ENCODE assay signal across 30 cellular contexts in the genomic region with DNA sequence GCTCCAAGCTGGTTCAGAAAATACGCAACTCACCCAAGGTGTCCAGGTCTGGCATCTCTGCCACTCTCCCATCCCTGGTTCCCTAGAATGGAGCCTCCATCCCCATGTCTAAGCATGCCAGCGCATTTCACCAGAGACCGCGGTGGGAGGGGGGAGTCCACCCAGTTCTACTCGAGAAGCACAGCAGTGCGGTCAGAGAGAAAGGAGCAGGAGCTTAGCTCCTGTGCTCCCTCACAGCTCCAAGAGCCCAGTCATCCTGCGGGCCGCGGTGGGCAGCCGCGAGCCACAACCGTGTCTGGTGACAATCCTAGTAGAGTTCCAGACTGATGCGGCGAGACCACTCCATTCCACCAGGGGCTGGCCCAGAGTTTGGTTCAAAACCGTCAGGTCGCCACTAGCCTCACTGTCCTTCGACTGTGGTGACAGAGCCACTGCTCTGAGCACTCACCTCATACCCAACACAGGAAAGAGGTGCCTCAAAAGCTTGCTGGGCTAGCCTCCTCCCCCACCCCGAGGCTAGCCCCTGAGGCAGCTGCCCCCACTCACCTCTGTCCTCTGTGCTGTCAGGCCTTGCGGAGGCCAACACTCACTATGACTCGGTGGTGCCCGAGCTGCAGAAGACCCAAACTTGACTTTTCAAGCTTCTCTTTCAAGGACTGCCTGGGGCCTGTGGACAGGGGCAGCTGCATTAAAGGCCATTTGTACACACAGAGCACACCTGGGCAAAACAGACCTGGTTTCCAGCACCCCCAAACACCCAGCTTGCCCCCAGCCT.
DNase-seq lines count a peak whose midpoint lies in the region; FAIRE-seq and TF ChIP-seq lines count a peak whose summit lies in the region.
"Had no signal": no experiment of that assay in that cellular context is flagged by ENCODE, and none has a peak within 500 bp of the region (broad histone marks: within the 10 kb centered on the region; RNA-seq: fewer than 3 reads in every experiment).

No MANE protein-coding gene starts in this region.

- POLR2A ChIA-PET in HEK293 (lab: Yijun Ruan, JAX) = no interaction called here

- no peak for TF ChIP-seq CTCF in BE2C (IDR thresholded peaks at IDR 0.05; ENCODE audit: low read depth, low read length)
- TF ChIP-seq CTCF in HEK293 (tag by site-specific recombination; IDR thresholded peaks at IDR 0.05) = no peak
- no peak for TF ChIP-seq CTCF in kidney (IDR thresholded peaks at IDR 0.05; ENCODE audit: borderline replicate concordance, extremely low read depth, insufficient read depth)
- TF ChIP-seq CTCF in osteoblast (IDR thresholded peaks at IDR 0.05; ENCODE audit: extremely low read depth, low read depth, low read length) = no peak
- no peak for TF ChIP-seq CTCF in ascending aorta (IDR thresholded peaks at IDR 0.05)

- H3K79me2 ChIP-seq in osteoblast (ENCODE audit: insufficient read depth, low read length) = no peaks in the 10 kb centered on the region

- H3K27ac ChIP-seq in HEK293 (ENCODE audit: extremely low read depth, low read depth, low read length) (no peak overlapping the region), kidney (ENCODE audit: low read depth in 2 of 2, low read length in 2 of 2) (no peak overlapping the region), osteoblast (ENCODE audit: low read depth, low read length) (no peak overlapping the region), ascending aorta (no peak overlapping the region)
- H3K27ac ChIP-seq: coronary artery, HL-60, KMS-11, parathyroid adenoma had no signal

- DNase-seq in BE2C (peak; percentile 13), kidney (peak; percentile 56), osteoblast (ENCODE audit: insufficient read length, low spot score, missing footprints) (peak; percentile 78), anterior cingulate cortex (lab: John Stamatoyannopoulos, UW) (no peak), ascending aorta (ENCODE audit: low spot score in 2 of 2) (no peak), hippocampal formation (lab: John Stamatoyannopoulos, UW) (no peak), NCI-H1105 treated with DMSO at 0.1 percent for 48 hours (lab: John Stamatoyannopoulos, UW) (no peak)
- DNase-seq: activated CD4-positive, alpha-beta memory T cell treated with anti-CD3 and anti-CD28 coated beads for 36 hours; activated CD8-positive, alpha-beta memory T cell treated with anti-CD3 and anti-CD28 coated beads, Interleukin-2, amount 50 U/mL, for 4 hours; activated naive CD4-positive, alpha-beta T cell treated with anti-CD3 and anti-CD28 coated beads, Interleukin-2, amount 10 ng/mL, durations not matched to agents 7 days and 5 days; DMS53; effector memory CD8-positive, alpha-beta T cell; erythroblast; HCEC 1CT; MG63; NCI-H1105; NCI-H187 treated with DMSO at 0.1 percent for 48 hours; NCI-H2171; NCI-H524; nephron progenitor cell; NK-92 treated with Interleukin-12 subunit alpha and Interleukin-12 subunit beta, amount 100 ng/mL, for 24 hours; SK-N-SH; stimulated activated CD4-positive, alpha-beta T cell treated with anti-CD3 and anti-CD28 coated beads, Interleukin-4, amount 100 ng/mL, for 24 hours had no signal

- CTCF ChIA-PET in HEK293 (lab: Yijun Ruan, JAX) = interaction anchor here (0.6 kb wide), 3 partner anchors 9 to 414 kb away, joined by 3 to 4 read pairs (median 3); a partner anchor contains a TSS

- H3K9me3 ChIP-seq in BE2C = no peaks in the 10 kb centered on the region
- no peaks in the 10 kb centered on the region for H3K9me3 ChIP-seq in HEK293 (ENCODE audit: control insufficient read depth, insufficient read depth, low read depth, low read length)
- H3K9me3 ChIP-seq in kidney (ENCODE audit: control insufficient read depth in 1 of 2, low read length in 2 of 2) = no peaks in the 10 kb centered on the region
- H3K9me3 ChIP-seq in osteoblast (ENCODE audit: low read depth, low read length) = no peaks in the 10 kb centered on the region
- no peaks in the 10 kb centered on the region for H3K9me3 ChIP-seq in ascending aorta
- H3K9me3 ChIP-seq: MG63, SK-N-SH had no signal

- FAIRE-seq in kidney (lab: Jason Lieb, UNC) = no peak
- FAIRE-seq: keratinocyte had no signal

- no peak overlapping the region for H3K4me3 ChIP-seq in BE2C (ENCODE audit: low read depth, low read length)
- no peak overlapping the region for H3K4me3 ChIP-seq in HEK293 (ENCODE audit: low read depth, low read length)
- H3K4me3 ChIP-seq in kidney (ENCODE audit: low read length in 2 of 2) = no peak overlapping the region
- no peak overlapping the region for H3K4me3 ChIP-seq in osteoblast (ENCODE audit: insufficient read depth, low read length)
- no peak overlapping the region for H3K4me3 ChIP-seq in ascending aorta
- H3K4me3 ChIP-seq: cardiac muscle cell, coronary artery, MG63 had no signal

- intact Hi-C loops in kidney (cut with DNase I) = no loop called here
- intact Hi-C loops in ascending aorta (cut with DNase I) = no loop called here

- no peak overlapping the region for H3K4me2 ChIP-seq in osteoblast (ENCODE audit: insufficient read depth, low read length)
- H3K4me2 ChIP-seq: KMS-11, SK-N-SH had no signal

- H3K9ac ChIP-seq in kidney (ENCODE audit: low read length in 2 of 2) = no peak overlapping the region
- H3K9ac ChIP-seq: KMS-11, parathyroid adenoma, SK-N-SH had no signal

- no peaks in the 10 kb centered on the region for H3K27me3 ChIP-seq in BE2C
- no peaks in the 10 kb centered on the region for H3K27me3 ChIP-seq in osteoblast (ENCODE audit: insufficient read depth, low read length)
- no peaks in the 10 kb centered on the region for H3K27me3 ChIP-seq in ascending aorta
- H3K27me3 ChIP-seq: cardiac muscle cell, MG63 had no signal

- H3K36me3 ChIP-seq in BE2C (no peaks in the 10 kb centered on the region), HEK293 (ENCODE audit: control insufficient read depth in 2 of 2, insufficient read depth in 1 of 2, low read length in 2 of 2) (no peaks in the 10 kb centered on the region), kidney (ENCODE audit: control insufficient read depth in 1 of 2, insufficient read depth in 2 of 2, low read length in 2 of 2) (no peaks in the 10 kb centered on the region), osteoblast (ENCODE audit: insufficient read depth, low read length) (no peaks in the 10 kb centered on the region), ascending aorta (no peaks in the 10 kb centered on the region)
- H3K36me3 ChIP-seq: cardiac muscle cell, MG63 had no signal

- no peak overlapping the region for H2AFZ ChIP-seq in osteoblast (ENCODE audit: low read length)
- H2AFZ ChIP-seq: parathyroid adenoma had no signal

- H4K20me1 ChIP-seq in osteoblast (ENCODE audit: insufficient read depth, low read length) = no peaks in the 10 kb centered on the region

- H3K4me1 ChIP-seq in BE2C (peaks cover 6% of the 10 kb centered on the region; the same call in 1 of the 2 replicates), HEK293 (ENCODE audit: control insufficient read depth, insufficient read depth, low read length) (peaks cover 18% of the 10 kb centered on the region), kidney (ENCODE audit: control insufficient read depth in 1 of 2, insufficient read depth in 1 of 2, low read depth in 1 of 2, low read length in 2 of 2) (peaks cover 16 to 17% of the 10 kb centered on the region in 2 donors), osteoblast (ENCODE audit: insufficient read depth, low read length) (no peaks in the 10 kb centered on the region), ascending aorta (no peaks in the 10 kb centered on the region)

TF ChIP-seq in HEK293, 187 proteins besides CTCF, POLR2A, EP300 and RAD21:
- TF ChIP-seq ZNF48 (tag by site-specific recombination; IDR thresholded peaks at IDR 0.05) (no peak), SCRT1 (tag by site-specific recombination; IDR thresholded peaks at IDR 0.05; ENCODE audit: borderline replicate concordance) (no peak), ZNF133 (tag by site-specific recombination; IDR thresholded peaks at IDR 0.05) (no peak), ZNF623 (tag by site-specific recombination; IDR thresholded peaks at IDR 0.05) (no peak), ZNF610 (tag by site-specific recombination; IDR thresholded peaks at IDR 0.05; ENCODE audit: borderline replicate concordance) (no peak), KLF8 (tag by site-specific recombination; IDR thresholded peaks at IDR 0.05) (no peak), ZNF600 (tag by site-specific recombination; IDR thresholded peaks at IDR 0.05) (peak; percentile 24; the same call in 1 of the 2 replicates)
- TF ChIP-seq, protein P1, sequence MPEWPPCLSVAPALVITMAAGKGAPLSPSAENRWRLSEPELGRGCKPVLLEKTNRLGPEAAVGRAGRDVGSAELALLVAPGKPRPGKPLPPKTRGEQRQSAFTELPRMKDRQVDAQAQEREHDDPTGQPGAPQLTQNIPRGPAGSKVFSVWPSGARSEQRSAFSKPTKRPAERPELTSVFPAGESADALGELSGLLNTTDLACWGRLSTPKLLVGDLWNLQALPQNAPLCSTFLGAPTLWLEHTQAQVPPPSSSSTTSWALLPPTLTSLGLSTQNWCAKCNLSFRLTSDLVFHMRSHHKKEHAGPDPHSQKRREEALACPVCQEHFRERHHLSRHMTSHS (tag by site-specific recombination; IDR thresholded peaks at IDR 0.05) = no peak
- TF ChIP-seq, protein P2, sequence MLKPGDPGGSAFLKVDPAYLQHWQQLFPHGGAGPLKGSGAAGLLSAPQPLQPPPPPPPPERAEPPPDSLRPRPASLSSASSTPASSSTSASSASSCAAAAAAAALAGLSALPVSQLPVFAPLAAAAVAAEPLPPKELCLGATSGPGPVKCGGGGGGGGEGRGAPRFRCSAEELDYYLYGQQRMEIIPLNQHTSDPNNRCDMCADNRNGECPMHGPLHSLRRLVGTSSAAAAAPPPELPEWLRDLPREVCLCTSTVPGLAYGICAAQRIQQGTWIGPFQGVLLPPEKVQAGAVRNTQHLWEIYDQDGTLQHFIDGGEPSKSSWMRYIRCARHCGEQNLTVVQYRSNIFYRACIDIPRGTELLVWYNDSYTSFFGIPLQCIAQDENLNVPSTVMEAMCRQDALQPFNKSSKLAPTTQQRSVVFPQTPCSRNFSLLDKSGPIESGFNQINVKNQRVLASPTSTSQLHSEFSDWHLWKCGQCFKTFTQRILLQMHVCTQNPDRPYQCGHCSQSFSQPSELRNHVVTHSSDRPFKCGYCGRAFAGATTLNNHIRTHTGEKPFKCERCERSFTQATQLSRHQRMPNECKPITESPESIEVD (tag by site-specific recombination; IDR thresholded peaks at IDR 0.05) = no peak
TF ChIP-seq in HEK293: peak in this region for 1.

Comparison
In these comparisons a context has a peak if more than half of its experiments do, and no peak if none do; other contexts are left out.
1. DNase-seq: peak in BE2C (single experiment), kidney (single experiment) and osteoblast (single experiment); none in anterior cingulate cortex (0 of 58), ascending aorta (0 of 2), hippocampal formation (0 of 2) and NCI-H1105 treated with DMSO at 0.1 percent for 48 hours (single experiment).